32 cellular contexts compared by ENCODE assay signal in the genomic region with DNA sequence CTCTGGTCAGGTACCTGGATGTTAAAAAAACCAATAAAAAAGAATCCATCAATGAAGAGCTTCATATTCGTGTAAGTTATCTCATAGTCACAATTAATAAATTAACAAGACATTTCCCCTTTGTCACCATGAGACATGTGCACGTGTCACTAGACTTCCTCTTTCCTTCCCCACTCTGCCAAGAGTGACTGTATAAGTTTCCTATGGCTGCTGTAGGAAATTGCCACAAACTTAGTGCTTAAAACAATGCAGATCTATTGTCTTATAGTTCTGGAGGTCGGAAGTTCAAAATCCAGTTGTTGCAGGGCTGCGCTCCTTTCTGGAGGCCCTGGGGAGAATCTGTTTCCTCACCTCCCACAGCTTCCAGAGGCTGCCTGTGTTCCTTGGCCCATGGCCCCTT. TPM values are rescaled to one million over a fixed set of nuclear protein-coding genes. Genes with fewer than 3 reads are reported as not detected.
DNase-seq lines count a peak whose midpoint lies in the region; ATAC-seq, FAIRE-seq and TF ChIP-seq lines count a peak whose summit lies in the region.
"Had no signal": no experiment of that assay in that cellular context is flagged by ENCODE, and none has a peak within 500 bp of the region (broad histone marks: within the 10 kb centered on the region; RNA-seq: fewer than 3 reads in every experiment).

No MANE protein-coding gene starts in this region.

- CTCF ChIA-PET in endothelial cell of umbilical vein (lab: Charles Lee): interaction anchor here (1.1 to 2.7 kb wide), 2 partner anchors 36 to 107 kb away, joined by 3 to 12 read pairs; a partner anchor contains a TSS

- peaks cover 3 to 5% of the 10 kb centered on the region in 2 donors for H3K36me3 Mint-ChIP-seq in stimulated activated naive B cell treated with anti-CD40 and anti-IgM and Interleukin-4, amounts not matched to agents 10 μg/mL and 1 μg/mL and 100 μg/mL, for 72 hours
- peaks cover 5% of the 10 kb centered on the region for H3K36me3 Mint-ChIP-seq in T-helper 17 cell (ENCODE audit: low read depth)
- H3K36me3 Mint-ChIP-seq: T-cell had no signal

- H3K27ac Mint-ChIP-seq in stimulated activated naive B cell treated with anti-CD40 and anti-IgM and Interleukin-4, amounts not matched to agents 10 μg/mL and 1 μg/mL and 100 μg/mL, for 72 hours: no peak overlapping the region
- no peak overlapping the region for H3K27ac Mint-ChIP-seq in T-helper 17 cell
- H3K27ac Mint-ChIP-seq: activated CD4-positive, alpha-beta T cell treated with anti-CD3 and anti-CD28 coated beads for 36 hours; brain; effector memory CD8-positive, alpha-beta T cell; T-cell had no signal

- no peak overlapping the region for H3K4me2 ChIP-seq in endothelial cell of umbilical vein (ENCODE audit: insufficient read depth, low read length)
- H3K4me2 ChIP-seq: KMS-11 had no signal

- H3K9me3 ChIP-seq in endothelial cell of umbilical vein (replicated peaks; ENCODE audit: control insufficient read depth, insufficient read depth, low read length) (no peaks in the 10 kb centered on the region), T-helper 17 cell (ENCODE audit: control insufficient read depth, low read length, poor library complexity, severe bottlenecking) (no peaks in the 10 kb centered on the region)
- H3K9me3 ChIP-seq: esophagus muscularis mucosa, prostate gland, upper lobe of left lung had no signal

- no peak for TF ChIP-seq POLR2A in endothelial cell of umbilical vein (IDR thresholded peaks at IDR 0.05; ENCODE audit: low read depth, low read length)

- peaks cover 25% of the 10 kb centered on the region for H3K4me1 ChIP-seq in endothelial cell of umbilical vein (ENCODE audit: control insufficient read depth, extremely low read depth, insufficient read depth, low read length)
- H3K4me1 ChIP-seq: esophagus muscularis mucosa, prostate gland, upper lobe of left lung had no signal

- no peak overlapping the region for H3K4me3 ChIP-seq in endothelial cell of umbilical vein (replicated peaks in 1 of 3; ENCODE audit: insufficient read depth in 1 of 3, low read depth in 1 of 3, low read length in 3 of 3)
- H3K4me3 ChIP-seq: esophagus muscularis mucosa, prostate gland, upper lobe of left lung had no signal

- peaks cover 15 to 18% of the 10 kb centered on the region in 2 donors for H3K27me3 Mint-ChIP-seq in stimulated activated naive B cell treated with anti-CD40 and anti-IgM and Interleukin-4, amounts not matched to agents 10 μg/mL and 1 μg/mL and 100 μg/mL, for 72 hours
- peaks cover 44% of the 10 kb centered on the region for H3K27me3 Mint-ChIP-seq in T-helper 17 cell
- H3K27me3 Mint-ChIP-seq: brain had no signal

- no peak overlapping the region for H3K4me3 Mint-ChIP-seq in stimulated activated naive B cell treated with anti-CD40 and anti-IgM and Interleukin-4, amounts not matched to agents 10 μg/mL and 1 μg/mL and 100 μg/mL, for 72 hours
- no peak overlapping the region for H3K4me3 Mint-ChIP-seq in T-helper 17 cell
- H3K4me3 Mint-ChIP-seq: activated CD4-positive, alpha-beta T cell treated with anti-CD3 and anti-CD28 coated beads for 36 hours; brain; effector memory CD8-positive, alpha-beta T cell; immature natural killer cell; T-cell had no signal

- H3K4me1 Mint-ChIP-seq in stimulated activated naive B cell treated with anti-CD40 and anti-IgM and Interleukin-4, amounts not matched to agents 10 μg/mL and 1 μg/mL and 100 μg/mL, for 72 hours: peaks cover 10 to 20% of the 10 kb centered on the region in 2 donors
- peaks cover 2% of the 10 kb centered on the region for H3K4me1 Mint-ChIP-seq in T-helper 17 cell

- POLR2A ChIA-PET in endothelial cell of umbilical vein (lab: Charles Lee): no interaction called here

- peaks cover 0 to 2% of the 10 kb centered on the region in 2 experiments for H3K27me3 ChIP-seq in endothelial cell of umbilical vein (ENCODE audit: control insufficient read depth in 2 of 2, insufficient read depth in 2 of 2, low read length in 2 of 2)
- H3K27me3 ChIP-seq: upper lobe of left lung had no signal

- no peaks in the 10 kb centered on the region for H4K20me1 ChIP-seq in endothelial cell of umbilical vein (replicated peaks; ENCODE audit: control insufficient read depth, extremely low read depth, insufficient read depth, low read length)

- intact Hi-C loops in endothelial cell of umbilical vein (cut with micrococcal nuclease): no loop called here

- peak overlapping the region; percentile 66 for H3K27ac ChIP-seq in endothelial cell of umbilical vein (ENCODE audit: insufficient read depth, low read depth, low read length)
- H3K27ac ChIP-seq: 22Rv1, esophagus muscularis mucosa, KMS-11, prostate gland, upper lobe of left lung had no signal

- no peaks in the 10 kb centered on the region for H3K36me3 ChIP-seq in endothelial cell of umbilical vein (ENCODE audit: control insufficient read depth in 2 of 2, extremely low read depth in 1 of 2, insufficient read depth in 2 of 2, low read length in 2 of 2)
- H3K36me3 ChIP-seq: esophagus muscularis mucosa, prostate gland, upper lobe of left lung had no signal

- H3K79me2 ChIP-seq in endothelial cell of umbilical vein (ENCODE audit: control insufficient read depth, insufficient read depth, low read length): no peaks in the 10 kb centered on the region

- H3K9me3 Mint-ChIP-seq in stimulated activated naive B cell treated with anti-CD40 and anti-IgM and Interleukin-4, amounts not matched to agents 10 μg/mL and 1 μg/mL and 100 μg/mL, for 72 hours: peaks cover 7 to 9% of the 10 kb centered on the region in 2 donors
- H3K9me3 Mint-ChIP-seq: effector memory CD8-positive, alpha-beta T cell; immature natural killer cell had no signal

- no peak for TF ChIP-seq CTCF in endothelial cell of umbilical vein (IDR thresholded peaks at IDR 0.05; ENCODE audit: extremely low read depth in 1 of 2, insufficient read depth in 1 of 2, low read depth in 1 of 2, low read length in 2 of 2)

- FAIRE-seq in endothelial cell of umbilical vein (lab: Jason Lieb, UNC): no peak
- FAIRE-seq: G401.6, HTR-8/SVneo, TTC549 had no signal

- H3K9ac ChIP-seq in endothelial cell of umbilical vein (replicated peaks; ENCODE audit: extremely low read depth, insufficient read depth, low read length): no peak overlapping the region
- H3K9ac ChIP-seq: KMS-11 had no signal

- peak; percentile 89 to 91 for ATAC-seq in stimulated activated naive B cell treated with anti-CD40 and anti-IgM and Interleukin-4, amounts not matched to agents 10 μg/mL and 1 μg/mL and 100 μg/mL, for 72 hours (replicated peaks)
- no peak for ATAC-seq in T-helper 17 cell
- ATAC-seq: effector memory CD8-positive, alpha-beta T cell; PC-3; T-cell had no signal

- dilution Hi-C loops in endothelial cell of umbilical vein (cut with MboI; ENCODE audit: extremely low pct_ligation_motif_present, low sequenced_read_pairs): no loop called here

- no peaks in the 10 kb centered on the region for H3K9me1 ChIP-seq in endothelial cell of umbilical vein (replicated peaks; ENCODE audit: control insufficient read depth, extremely low read depth, insufficient read depth, low read length)

- DNase-seq in SIG-M5 treated with dmso at 0.1 percent for 504 hours (lab: John Stamatoyannopoulos, UW; ENCODE audit: unreplicated experiment) (peak; percentile 45), SIG-M5 (lab: John Stamatoyannopoulos, UW) (no peak), OCI-M1 (lab: John Stamatoyannopoulos, UW) (peak; percentile 58), endothelial cell of umbilical vein (ENCODE audit: low read depth, low spot score) (peak; percentile 48), GM19240 (ENCODE audit: insufficient read length, low spot score) (no peak), T-helper 17 cell (no peak)
- DNase-seq in stimulated activated naive B cell treated with anti-CD40 and anti-IgM and Interleukin-4, amounts not matched to agents 10 μg/mL and 1 μg/mL and 100 μg/mL, for 72 hours: peak; percentile 17
- DNase-seq in activated naive CD4-positive, alpha-beta T cell treated with anti-CD3 and anti-CD28 coated beads, Interleukin-2, amount 50 U/mL, for 16 hours: no peak
- DNase-seq: activated CD4-positive, alpha-beta T cell treated with anti-CD3 and anti-CD28 coated beads for 36 hours; activated gamma-delta T cell; DMS53; effector memory CD8-positive, alpha-beta T cell; foreskin melanocyte; H7; hippocampal formation; immature natural killer cell; NCI-H1105 treated with DMSO at 0.1 percent for 48 hours; NCI-H2029; NCI-H774; PC-3; Right ventricle myocardium superior had no signal

- no TSS peak for BruUV-seq in endothelial cell of umbilical vein (replicated peaks; lab: Mats Ljungman, UMichigan)

- H2AFZ ChIP-seq in endothelial cell of umbilical vein (ENCODE audit: low read depth, low read length): no peak overlapping the region

TF ChIP-seq in endothelial cell of umbilical vein, 7 proteins besides CTCF, POLR2A, EP300 and RAD21:
- TF ChIP-seq JUN (IDR thresholded peaks at IDR 0.05; ENCODE audit: borderline replicate concordance, insufficient read depth, insufficient read length, low read depth): peak; percentile 30
- TF ChIP-seq MYC (IDR thresholded peaks at IDR 0.05; ENCODE audit: low read depth, low read length): no peak
- TF ChIP-seq FOS (IDR thresholded peaks at IDR 0.05; ENCODE audit: borderline replicate concordance, insufficient read depth, low read length): no peak
- TF ChIP-seq POLR2AphosphoS5 (IDR thresholded peaks at IDR 0.05; ENCODE audit: insufficient read depth, low read depth, low read length): no peak
- no peak for TF ChIP-seq GATA2 (IDR thresholded peaks at IDR 0.05; ENCODE audit: insufficient read depth, insufficient read length, low read depth, low read length)
- TF ChIP-seq, protein P1, sequence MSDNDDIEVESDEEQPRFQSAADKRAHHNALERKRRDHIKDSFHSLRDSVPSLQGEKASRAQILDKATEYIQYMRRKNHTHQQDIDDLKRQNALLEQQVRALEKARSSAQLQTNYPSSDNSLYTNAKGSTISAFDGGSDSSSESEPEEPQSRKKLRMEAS (IDR thresholded peaks at IDR 0.05; ENCODE audit: insufficient read depth, insufficient read length): no peak
- no peak for TF ChIP-seq EZH2 (IDR thresholded peaks at IDR 0.05; ENCODE audit: borderline replicate concordance, low read depth, low read length, severe bottlenecking)
TF ChIP-seq in endothelial cell of umbilical vein: peak in this region for 1.

RNA-seq across cellular contexts. Expression of a gene that starts 35.8 kb away (rescaled TPM):
- total RNA-seq in endothelial cell of umbilical vein (0.07 TPM in 1 of 2 replicates, not detected in the other), T-helper 17 cell (under 1 TPM; 0.12 to 0.18 TPM)
- not detected in 2 replicates for polyA plus RNA-seq in endothelial cell of umbilical vein
- 0.01 TPM in 1 of 2 replicates, not detected in the other for polyA plus RNA-seq in endothelial cell of umbilical vein (2011; cell fraction: cytosol; rRNA removed)
- not detected in 2 replicates for polyA plus RNA-seq in endothelial cell of umbilical vein (2011; cell fraction: nucleus; rRNA removed)
- 0.04 TPM in 1 of 2 replicates, not detected in the other for polyA plus RNA-seq in endothelial cell of umbilical vein (2012)
- polyA minus RNA-seq in endothelial cell of umbilical vein: 0.06 and 0.22 TPM in 2 replicates
- polyA minus RNA-seq in endothelial cell of umbilical vein (2011; cell fraction: cytosol; rRNA and poly(A)+ RNA removed): not detected
- 0.24 TPM in 1 of 2 replicates, not detected in the other for polyA minus RNA-seq in endothelial cell of umbilical vein (2011; cell fraction: nucleus; rRNA and poly(A)+ RNA removed)
- total RNA-seq: esophagus muscularis mucosa, H7, liver, prostate gland, Right ventricle myocardium superior, upper lobe of left lung had no signal
- polyA plus RNA-seq: immature natural killer cell, liver had no signal

Comparison
In these comparisons a context has a peak if more than half of its experiments do, and no peak if none do; other contexts are left out.
1. DNase-seq: peak in SIG-M5 treated with dmso at 0.1 percent for 504 hours (single experiment), OCI-M1 (single experiment), endothelial cell of umbilical vein (single experiment) and stimulated activated naive B cell treated with anti-CD40 and anti-IgM and Interleukin-4, amounts not matched to agents 10 μg/mL and 1 μg/mL and 100 μg/mL, for 72 hours (single experiment); none in SIG-M5 (single experiment), activated naive CD4-positive, alpha-beta T cell treated with anti-CD3 and anti-CD28 coated beads, Interleukin-2, amount 50 U/mL, for 16 hours (single experiment), GM19240 (single experiment) and T-helper 17 cell (0 of 3).